In the genomic region with DNA sequence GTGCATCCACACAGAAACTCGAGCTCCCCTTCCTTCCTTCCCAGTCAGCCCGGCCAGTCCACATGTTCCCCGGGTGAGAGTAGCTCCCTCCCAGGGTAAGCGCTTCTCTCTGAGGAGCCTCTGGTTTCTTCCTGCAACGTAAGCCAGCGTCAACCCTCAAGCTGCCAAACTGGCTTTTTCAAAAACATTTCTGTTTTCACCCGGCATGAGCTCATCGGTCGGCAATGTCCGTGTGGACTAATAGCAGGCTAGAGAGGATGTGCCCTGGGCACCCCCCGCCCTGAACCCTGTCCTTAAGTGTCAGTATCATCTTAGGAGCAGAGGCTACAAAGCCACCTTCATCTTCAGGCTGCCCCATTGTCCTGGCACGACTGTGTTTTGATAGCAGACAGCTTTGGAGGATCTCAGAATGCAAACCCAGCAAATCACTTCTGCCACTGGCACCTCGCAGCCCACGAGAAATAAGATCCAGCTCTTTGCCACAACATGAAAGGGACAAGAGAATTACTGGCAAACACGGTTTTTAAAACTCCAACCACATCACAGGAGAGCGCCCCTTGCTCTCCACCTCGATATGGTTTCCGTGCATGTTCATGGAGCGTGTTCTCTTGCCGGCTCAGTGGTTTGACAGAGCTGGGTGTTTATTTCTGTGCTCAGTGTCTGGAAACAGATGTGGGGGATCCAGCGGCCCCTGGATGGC, we compare ENCODE assay signal across 9 cellular contexts. TPM values are rescaled to one million over a fixed set of nuclear protein-coding genes. Genes with fewer than 3 reads are reported as not detected.
DNase-seq lines count a peak whose midpoint lies in the region; ATAC-seq and TF ChIP-seq lines count a peak whose summit lies in the region.
"Had no signal": no experiment of that assay in that cellular context is flagged by ENCODE, and none has a peak within 500 bp of the region (broad histone marks: within the 10 kb centered on the region; RNA-seq: fewer than 3 reads in every experiment).

No MANE protein-coding gene starts in this region.

- peak; percentile 79 for DNase-seq in Jurkat, Clone E6-1 (ENCODE audit: low read depth, low spot score)
- DNase-seq in epithelial cell of proximal tubule (ENCODE audit: low read depth), result no peak
- DNase-seq in lung microvascular endothelial cell (ENCODE audit: low read depth in 2 of 2), result peak; percentile 65 to 89
- peak; percentile 67 for DNase-seq in upper lobe of right lung
- no peak for DNase-seq in NCI-H774 (lab: John Stamatoyannopoulos, UW)
- no peak for DNase-seq in activated naive CD4-positive, alpha-beta T cell (lab: John Stamatoyannopoulos, UW)
- DNase-seq: NCI-H1105 treated with DMSO at 0.1 percent for 48 hours had no signal

- no peaks in the 10 kb centered on the region for H3K9me3 ChIP-seq in upper lobe of right lung

- no peaks in the 10 kb centered on the region for H3K36me3 ChIP-seq in upper lobe of right lung

- intact Hi-C loops in upper lobe of right lung (cut with DNase I), result no loop called here

- peaks cover 5% of the 10 kb centered on the region for H3K4me1 ChIP-seq in upper lobe of right lung

- no peak overlapping the region for H3K27ac ChIP-seq in upper lobe of right lung

- H3K27me3 ChIP-seq in upper lobe of right lung, result peaks cover 26% of the 10 kb centered on the region

- no peak overlapping the region for H3K4me3 ChIP-seq in Jurkat, Clone E6-1 (ENCODE audit: low read length)
- H3K4me3 ChIP-seq in epithelial cell of proximal tubule (ENCODE audit: low read depth, low read length), result peak overlapping the region; percentile 24
- no peak overlapping the region for H3K4me3 ChIP-seq in upper lobe of right lung

- ATAC-seq in upper lobe of right lung, result peak; percentile 76
- ATAC-seq in HG02885 (IDR thresholded peaks at IDR 0.05; ENCODE audit: poor library complexity, unreplicated experiment), result no peak
- ATAC-seq in GM21528 (IDR thresholded peaks at IDR 0.05; ENCODE audit: low FRiP score, unreplicated experiment), result no peak

- no peak for TF ChIP-seq CTCF in epithelial cell of proximal tubule (conservative IDR thresholded peaks at IDR 0.05; ENCODE audit: low read depth, low read length)
- TF ChIP-seq CTCF in upper lobe of right lung (IDR thresholded peaks at IDR 0.05), result no peak

RNA-seq across cellular contexts. Expression of a gene that starts 9.9 kb away (rescaled TPM):
- not detected for polyA plus RNA-seq in Jurkat, Clone E6-1 (2012; ENCODE audit: insufficient read depth, insufficient read length)
- total RNA-seq in epithelial cell of proximal tubule (79.9 and 141 TPM in 2 replicates), lung microvascular endothelial cell (16.1 and 22.2 TPM in 2 replicates), upper lobe of right lung (9.9 TPM)

RNA-seq across cellular contexts. Expression of a gene that starts 29.6 kb away (rescaled TPM):
- 0.28 TPM for polyA plus RNA-seq in Jurkat, Clone E6-1 (2012; ENCODE audit: insufficient read depth, insufficient read length)
- total RNA-seq in epithelial cell of proximal tubule (8.1 and 8.8 TPM in 2 replicates), lung microvascular endothelial cell (4.4 and 4.8 TPM in 2 replicates), upper lobe of right lung (22.6 TPM)

Comparison
In these comparisons a context has a peak if more than half of its experiments do, and no peak if none do; other contexts are left out.
1. DNase-seq: peak in Jurkat, Clone E6-1 (single experiment), lung microvascular endothelial cell (2 of 2) and upper lobe of right lung (single experiment); none in epithelial cell of proximal tubule (single experiment), NCI-H774 (single experiment) and activated naive CD4-positive, alpha-beta T cell (0 of 4).